ENCODE assay signal across 1 cellular context in the genomic region with DNA sequence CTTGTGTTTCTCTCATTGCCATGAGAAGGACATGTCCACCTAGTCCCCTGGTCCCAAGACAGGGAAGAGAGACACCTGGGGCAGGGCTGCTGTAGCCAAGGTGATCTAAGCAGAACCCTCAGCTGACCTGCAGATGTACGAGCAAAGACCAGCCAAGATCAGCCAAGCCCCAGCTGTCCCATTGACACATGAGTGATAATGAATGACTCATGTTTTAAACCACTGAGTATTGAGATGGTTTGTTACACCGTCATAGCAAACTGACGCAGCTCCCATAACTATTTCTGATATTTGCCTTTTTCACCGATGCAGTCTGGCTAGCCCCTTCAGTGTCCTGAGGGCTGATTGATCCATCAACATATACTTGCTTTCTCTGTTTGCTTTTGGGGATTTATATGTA.
TF ChIP-seq lines count a peak whose summit lies in the region.

No MANE protein-coding gene starts in this region.

TF ChIP-seq in K562, 482 proteins besides CTCF, POLR2A, EP300 and RAD21:
- no peak for TF ChIP-seq PRDM10 (IDR thresholded peaks at IDR 0.05; ENCODE audit: partially characterized antibody)
- no peak for TF ChIP-seq PTBP1 (IDR thresholded peaks at IDR 0.05; ENCODE audit: low read depth, low read length)
- peak; percentile 40; the same call in 1 of the 2 replicates for TF ChIP-seq TRIM28 (IDR thresholded peaks at IDR 0.05)
- TF ChIP-seq JUND (IDR thresholded peaks at IDR 0.05; ENCODE audit: borderline replicate concordance, low read depth, low read length): peak; percentile 63
- peak; percentile 48; the same call in 2 of the 3 replicates for TF ChIP-seq JUND (tag; IDR thresholded peaks at IDR 0.05; ENCODE audit: borderline replicate concordance, low read depth, low read length)
- no peak for TF ChIP-seq ZKSCAN1 (IDR thresholded peaks at IDR 0.05; ENCODE audit: low read depth, low read length)
- TF ChIP-seq CBX5 (IDR thresholded peaks at IDR 0.05; ENCODE audit: borderline replicate concordance, low read depth): peak; percentile 67; the same call in 1 of the 2 replicates
- 0 out of 2 replicates have a peak, but pooled peaks have one; percentile 25 for TF ChIP-seq JUN (IDR thresholded peaks at IDR 0.05; ENCODE audit: borderline replicate concordance, low read depth, low read length)
- no peak for TF ChIP-seq JUN (CRISPR knock-in tag; IDR thresholded peaks at IDR 0.05; ENCODE audit: borderline replicate concordance)
- TF ChIP-seq, protein P1, sequence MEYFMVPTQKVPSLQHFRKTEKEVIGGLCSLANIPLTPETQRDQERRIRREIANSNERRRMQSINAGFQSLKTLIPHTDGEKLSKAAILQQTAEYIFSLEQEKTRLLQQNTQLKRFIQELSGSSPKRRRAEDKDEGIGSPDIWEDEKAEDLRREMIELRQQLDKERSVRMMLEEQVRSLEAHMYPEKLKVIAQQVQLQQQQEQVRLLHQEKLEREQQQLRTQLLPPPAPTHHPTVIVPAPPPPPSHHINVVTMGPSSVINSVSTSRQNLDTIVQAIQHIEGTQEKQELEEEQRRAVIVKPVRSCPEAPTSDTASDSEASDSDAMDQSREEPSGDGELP (CRISPR knock-in tag; IDR thresholded peaks at IDR 0.05; ENCODE audit: borderline replicate concordance): peak; percentile 37; the same call in 1 of the 2 replicates
- 0 out of 4 replicates have a peak, but pooled peaks of 1 of the 2 experiments have one; percentile 31 for TF ChIP-seq TRIM24 (IDR thresholded peaks at IDR 0.05)
- TF ChIP-seq, protein P2, sequence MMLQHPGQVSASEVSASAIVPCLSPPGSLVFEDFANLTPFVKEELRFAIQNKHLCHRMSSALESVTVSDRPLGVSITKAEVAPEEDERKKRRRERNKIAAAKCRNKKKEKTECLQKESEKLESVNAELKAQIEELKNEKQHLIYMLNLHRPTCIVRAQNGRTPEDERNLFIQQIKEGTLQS (IDR thresholded peaks at IDR 0.05): peak; percentile 59
- TF ChIP-seq, protein P2 (CRISPR knock-in tag; conservative IDR thresholded peaks at IDR 0.05): no peak
- peak; percentile 47; the same call in 1 of the 2 replicates for TF ChIP-seq FOSL1 (tag; conservative IDR thresholded peaks at IDR 0.05)
- TF ChIP-seq GABPB2 (CRISPR knock-in tag; conservative IDR thresholded peaks at IDR 0.05): no peak
- peak; percentile 41 for TF ChIP-seq MEIS2 (IDR thresholded peaks at IDR 0.05; ENCODE audit: partially characterized antibody)
TF ChIP-seq in K562: peak in this region for 9.
